8 cellular contexts compared by ENCODE assay signal in genomic region chr4:147866532-147867271, GRCh38.
DNase-seq lines count a peak whose midpoint lies in the region; ATAC-seq and TF ChIP-seq lines count a peak whose summit lies in the region.

No MANE protein-coding gene starts in this region.

- TF ChIP-seq EP300 in gastroesophageal sphincter (IDR thresholded peaks at IDR 0.05), result no peak

- H3K27me3 ChIP-seq in H9 (ENCODE audit: insufficient read depth, low read length) (no peaks in the 10 kb centered on the region), RWPE2 (ENCODE audit: insufficient read depth, poor library complexity, severe bottlenecking) (no peaks in the 10 kb centered on the region), gastroesophageal sphincter (no peaks in the 10 kb centered on the region), thoracic aorta (replicated peaks; ENCODE audit: insufficient read depth) (no peaks in the 10 kb centered on the region)

- H3K27ac Mint-ChIP-seq in H9, result peak overlapping the region in 2 of 3 experiments; percentile 75 to 96; a peak in 6 of 7 replicates

- H4K20me1 ChIP-seq in H9 (ENCODE audit: control insufficient read depth, insufficient read depth, insufficient read length), result no peaks in the 10 kb centered on the region

- no peak overlapping the region for H2AFZ ChIP-seq in H9 (ENCODE audit: low read length)

- H3K4ac ChIP-seq in H9 (ENCODE audit: low read depth, low read length), result no peak overlapping the region

- no peak overlapping the region for H2AK5ac ChIP-seq in H9 (ENCODE audit: insufficient read length, low read length)

- H3K79me2 ChIP-seq in H9 (ENCODE audit: insufficient read depth, low read length), result no peaks in the 10 kb centered on the region

- H3K56ac ChIP-seq in H9 (ENCODE audit: insufficient read length, low read depth, low read length), result no peak overlapping the region

- H4K8ac ChIP-seq in H9 (replicated peaks; ENCODE audit: insufficient read length, low read depth, low read length), result no peak overlapping the region

- no peak overlapping the region for H3K9ac ChIP-seq in H9 (ENCODE audit: extremely low read depth, insufficient read length, low read length)

- no peak overlapping the region for H3T11ph ChIP-seq in H9 (ENCODE audit: low read length)

- H3K4me2 ChIP-seq in H9 (ENCODE audit: insufficient read depth, insufficient read length, low read length), result peak overlapping the region; percentile 17

- H3K36me3 ChIP-seq in RWPE2 (ENCODE audit: low read depth) (peaks cover 20% of the 10 kb centered on the region), gastroesophageal sphincter (peaks cover 0 to 35% of the 10 kb centered on the region in 2 donors), thoracic aorta (peaks cover 6% of the 10 kb centered on the region)

- peaks cover 2 to 3% of the 10 kb centered on the region in 2 experiments; a peak in 3 of 5 replicates for H3K9me3 Mint-ChIP-seq in H9

- DNase-seq in GF-D8 (lab: John Stamatoyannopoulos, UW) (peak; percentile 48), H9 (peak; percentile 89), M059J (ENCODE audit: low read depth) (peak; percentile 79), RWPE2 (ENCODE audit: low spot score) (peak; percentile 77), occipital lobe (lab: John Stamatoyannopoulos, UW) (peak; percentile 85), thoracic aorta (ENCODE audit: low spot score) (peak; percentile 73)
- peak; percentile 81 for DNase-seq in activated effector memory CD4-positive, alpha-beta T cell treated with Interleukin-2 at 50 U/mL for 16 hours

- H2BK12ac ChIP-seq in H9 (ENCODE audit: insufficient read length, low read depth, low read length), result no peak overlapping the region

- no peak overlapping the region for H2BK20ac ChIP-seq in H9 (ENCODE audit: low read depth, low read length, poor library complexity, severe bottlenecking)

- H3K4me1 Mint-ChIP-seq in H9, result peaks cover 33 to 39% of the 10 kb centered on the region in 2 experiments

- no peak overlapping the region for H4K91ac ChIP-seq in H9 (ENCODE audit: insufficient read length, low read depth, low read length)

- H3K4me3 Mint-ChIP-seq in H9, result peak overlapping the region in 1 of 2 experiments; percentile 12; a peak in 1 of 5 replicates

- no peak overlapping the region for H2BK120ac ChIP-seq in H9 (ENCODE audit: low read depth, low read length, poor library complexity, severe bottlenecking)

- no peak overlapping the region for H3K23ac ChIP-seq in H9 (ENCODE audit: insufficient read length, low read depth, low read length)

- peak; percentile 100 for TF ChIP-seq CTCF in H9 (conservative IDR thresholded peaks at IDR 0.05)
- TF ChIP-seq CTCF in RWPE2 (IDR thresholded peaks at IDR 0.05; ENCODE audit: poor library complexity, severe bottlenecking), result peak; percentile 99
- TF ChIP-seq CTCF in gastroesophageal sphincter (IDR thresholded peaks at IDR 0.05), result peak; percentile 97 to 100 (median 99)
- peak; percentile 99 for TF ChIP-seq CTCF in thoracic aorta (IDR thresholded peaks at IDR 0.05)

- H3K4me3 ChIP-seq in RWPE2 (ENCODE audit: severe bottlenecking) (no peak overlapping the region), gastroesophageal sphincter (no peak overlapping the region), thoracic aorta (no peak overlapping the region)

- no peak overlapping the region for H3K18ac ChIP-seq in H9 (ENCODE audit: insufficient read length, low read depth, low read length)

- H2BK15ac ChIP-seq in H9 (ENCODE audit: low read depth, low read length), result no peak overlapping the region

- TF ChIP-seq POLR2A in gastroesophageal sphincter (IDR thresholded peaks at IDR 0.05), result no peak

- ATAC-seq in RWPE2 (ENCODE audit: low read depth) (peak; percentile 96), gastroesophageal sphincter (peak; percentile 81), thoracic aorta (ENCODE audit: insufficient number of reproducible peaks, low FRiP score, low read depth) (peak; percentile 78)

- no peaks in the 10 kb centered on the region for H3K27me3 Mint-ChIP-seq in H9 (ENCODE audit: low read depth)

- H3K9me3 ChIP-seq in H9 (ENCODE audit: control insufficient read depth, low read depth, low read length) (no peaks in the 10 kb centered on the region), RWPE2 (ENCODE audit: severe bottlenecking) (no peaks in the 10 kb centered on the region), gastroesophageal sphincter (no peaks in the 10 kb centered on the region), thoracic aorta (no peaks in the 10 kb centered on the region)

- no peaks in the 10 kb centered on the region for H3K79me1 ChIP-seq in H9 (ENCODE audit: insufficient read depth, low read depth, low read length, poor library complexity, severe bottlenecking)

- H3K4me1 ChIP-seq in H9 (ENCODE audit: insufficient read depth, low read length), result peaks cover 3% of the 10 kb centered on the region; the same call in 1 of the 2 replicates
- no peaks in the 10 kb centered on the region for H3K4me1 ChIP-seq in RWPE2 (ENCODE audit: insufficient read depth, poor library complexity, severe bottlenecking)
- peaks cover 26 to 57% (median 34%) of the 10 kb centered on the region in 3 donors for H3K4me1 ChIP-seq in gastroesophageal sphincter
- H3K4me1 ChIP-seq in thoracic aorta (ENCODE audit: control insufficient read depth in 1 of 2, low read depth in 2 of 2), result peaks cover 24 to 54% of the 10 kb centered on the region in 2 donors

- H3K14ac ChIP-seq in H9 (ENCODE audit: insufficient read depth, low read length), result no peak overlapping the region

- no peak overlapping the region for H2BK5ac ChIP-seq in H9 (ENCODE audit: insufficient read length, low read length)

- H4K5ac ChIP-seq in H9 (ENCODE audit: insufficient read length, low read depth, low read length), result no peak overlapping the region

- H3K27ac ChIP-seq in H9 (ENCODE audit: insufficient read length, low read depth, low read length) (no peak overlapping the region), RWPE2 (ENCODE audit: poor library complexity, severe bottlenecking) (no peak overlapping the region), gastroesophageal sphincter (peak overlapping the region; percentile 36 to 79 (median 77)), thoracic aorta (no peak overlapping the region)

- no peaks in the 10 kb centered on the region for H3K23me2 ChIP-seq in H9 (ENCODE audit: insufficient read length, low read depth, low read length, poor library complexity, severe bottlenecking)

- WGBS in H9 (ENCODE audit: extremely low coverage, insufficient read length, low lambda C conversion rate), result no CpG with 5 or more reads among the region's 2 CpGs
- WGBS in gastroesophageal sphincter (ENCODE audit: low coverage in 1 of 2), 2 donors, result 18 to 28% methylated on average over 2 of the region's 2 CpGs

- peaks cover 1 to 4% (median 2%) of the 10 kb centered on the region in 3 experiments; a peak in 3 of 7 replicates for H3K36me3 Mint-ChIP-seq in H9 (ENCODE audit: insufficient read depth in 1 of 3, low read depth in 3 of 3)

Comparison
In these comparisons a context has a peak if more than half of its experiments do, and no peak if none do; other contexts are left out.
1. H3K27ac ChIP-seq: peak in gastroesophageal sphincter (4 of 4); none in H9 (single experiment), RWPE2 (single experiment) and thoracic aorta (0 of 2).
2. Peak in every context shown above with its lines, with median percentiles within 50 percentile points of each other: DNase-seq, CTCF ChIP-seq and ATAC-seq.